In the genomic region with DNA sequence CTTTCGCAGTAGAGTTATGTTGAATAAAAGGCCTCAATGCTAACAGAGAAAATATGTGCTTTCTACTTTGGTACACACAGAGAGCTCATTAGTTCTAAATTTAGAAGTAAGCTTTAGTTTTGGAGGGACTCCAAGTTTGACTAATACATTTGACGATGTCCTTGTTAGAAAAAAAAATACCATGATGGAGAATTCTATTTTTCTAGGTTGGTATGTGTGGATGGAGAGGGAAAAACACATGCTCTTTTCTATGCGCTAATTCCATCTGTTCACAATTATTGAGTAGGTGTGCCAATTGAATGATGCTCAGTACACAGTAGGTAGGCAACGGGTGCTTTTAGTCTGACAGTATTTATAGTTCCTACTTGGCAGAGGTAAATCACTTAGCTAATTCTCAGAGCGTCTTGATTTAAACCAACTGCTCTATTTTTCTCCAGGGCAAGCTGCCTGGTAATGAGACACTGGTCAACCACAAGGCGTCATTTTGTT, we compare ENCODE assay signal across 8 cellular contexts.
DNase-seq lines count a peak whose midpoint lies in the region; ATAC-seq, FAIRE-seq and TF ChIP-seq lines count a peak whose summit lies in the region.

No MANE protein-coding gene starts in this region.

- CTCF ChIA-PET in HepG2 (lab: Yijun Ruan, JAX; ENCODE audit: low intra/inter-chr PET ratio, low total read pairs) = no interaction called here

- H3K4me1 ChIP-seq in right lobe of liver (no peaks in the 10 kb centered on the region), HepG2 (ENCODE audit: insufficient read depth, low read length) (no peaks in the 10 kb centered on the region)

- no peak for FAIRE-seq in HepG2 (lab: Jason Lieb, UNC)

- H3K4me3 ChIP-seq in right lobe of liver (no peak overlapping the region), HepG2 (replicated peaks in 1 of 3; ENCODE audit: insufficient read depth in 1 of 3, low read depth in 2 of 3, low read length in 3 of 3) (no peak overlapping the region)

- H3K9me3 ChIP-seq in right lobe of liver (no peaks in the 10 kb centered on the region), HepG2 (ENCODE audit: low read length) (no peaks in the 10 kb centered on the region)

- no peak overlapping the region for H2AFZ ChIP-seq in HepG2 (ENCODE audit: low read length)

- H3K4me2 ChIP-seq in HepG2 (ENCODE audit: low read depth, low read length) = no peak overlapping the region

- WGBS in right lobe of liver (ENCODE audit: insufficient coverage, low coverage, low lambda C conversion rate, missing lambda C conversion rate) = 55% methylated on average over 6 of the region's 6 CpGs
- WGBS in HepG2 (ENCODE audit: low lambda C conversion rate) = 28% methylated on average over 6 of the region's 6 CpGs

- no peaks in the 10 kb centered on the region for H4K20me1 ChIP-seq in HepG2 (ENCODE audit: insufficient read depth, low read length)

- TF ChIP-seq EP300 in HepG2 (IDR thresholded peaks at IDR 0.05; ENCODE audit: low read depth in 2 of 2, low read length in 2 of 2) = no peak
- no peak for TF ChIP-seq EP300 in HepG2 (CRISPR knock-in tag; IDR thresholded peaks at IDR 0.05; ENCODE audit: borderline replicate concordance)

- POLR2A ChIA-PET in HepG2 (lab: Yijun Ruan, JAX) = no interaction called here

- H3K27ac ChIP-seq in right lobe of liver = peak overlapping the region in 2 of 3 donors; percentile 5 to 33
- no peak overlapping the region for H3K27ac ChIP-seq in HepG2 (ENCODE audit: extremely low read length, insufficient read depth, low read length)

- DNase-seq in right lobe of liver (no peak), HepG2 (ENCODE audit: low spot score) (no peak), dedifferentiated amniotic fluid mesenchymal stem cell (ENCODE audit: extremely low spot score) (peak; percentile 88), medulla oblongata (ENCODE audit: extremely low spot score) (peak; percentile 20), NCI-H1048 (lab: John Stamatoyannopoulos, UW) (no peak), NCI-H146 (lab: John Stamatoyannopoulos, UW) (no peak), epidermal melanocyte (ENCODE audit: insufficient read length, low spot score) (no peak)

- BruUV-seq in HepG2 (replicated peaks; lab: Mats Ljungman, UMichigan) = no TSS peak

- TF ChIP-seq POLR2A in right lobe of liver (IDR thresholded peaks at IDR 0.05) = no peak
- TF ChIP-seq POLR2A in HepG2 (IDR thresholded peaks at IDR 0.05; ENCODE audit: insufficient read depth in 1 of 2, low read depth in 2 of 2, low read length in 2 of 2) = no peak

- H3K9ac ChIP-seq in HepG2 (ENCODE audit: insufficient read depth, low read depth, low read length) = no peak overlapping the region

- ATAC-seq in right lobe of liver = no peak
- no peak for ATAC-seq in HepG2
- ATAC-seq in HG03460 (IDR thresholded peaks at IDR 0.05; ENCODE audit: unreplicated experiment) = no peak

- TF ChIP-seq CTCF in right lobe of liver (IDR thresholded peaks at IDR 0.05) (no peak), HepG2 (CRISPR knock-in tag; IDR thresholded peaks at IDR 0.05) (no peak)

- H3K36me3 ChIP-seq in right lobe of liver (no peaks in the 10 kb centered on the region), HepG2 (replicated peaks in 1 of 2; ENCODE audit: control insufficient read depth in 1 of 2, insufficient read depth in 2 of 2, low read length in 2 of 2) (no peaks in the 10 kb centered on the region)

- intact Hi-C loops in right lobe of liver (cut with DNase I) (no loop called here), HepG2 (cut with micrococcal nuclease; ENCODE audit: unreplicated experiment) (no loop called here)

- no peak for TF ChIP-seq RAD21 in HepG2 (CRISPR knock-in tag; IDR thresholded peaks at IDR 0.05)

- in situ Hi-C loops in HepG2 (cut with HindIII; ENCODE audit: extremely low pct_ligation_motif_present, low pct_unique_long_range_greater_than_20kb) = no loop called here

- H3K79me2 ChIP-seq in HepG2 (ENCODE audit: insufficient read depth, low read length) = no peaks in the 10 kb centered on the region

- no peaks in the 10 kb centered on the region for H3K27me3 ChIP-seq in right lobe of liver
- 0 out of 5 replicates have a peak, but pooled peaks cover 0 to 3% of the 10 kb centered on the region in 2 experiments for H3K27me3 ChIP-seq in HepG2 (ENCODE audit: control insufficient read depth in 1 of 2, insufficient read depth in 2 of 2, low read length in 2 of 2)

TF ChIP-seq in HepG2, 621 proteins besides CTCF, POLR2A, EP300 and RAD21:
- TF ChIP-seq ZNF619 (CRISPR knock-in tag; IDR thresholded peaks at IDR 0.05) = no peak
- TF ChIP-seq ZNF75D (CRISPR knock-in tag; IDR thresholded peaks at IDR 0.05; ENCODE audit: borderline replicate concordance) = no peak
- no peak for TF ChIP-seq YY1 (IDR thresholded peaks at IDR 0.05; ENCODE audit: insufficient read depth, insufficient replicate concordance, low read depth, low read length)
- TF ChIP-seq ZSCAN9 (CRISPR knock-in tag; IDR thresholded peaks at IDR 0.05; ENCODE audit: borderline replicate concordance) = no peak
- TF ChIP-seq, protein P1, sequence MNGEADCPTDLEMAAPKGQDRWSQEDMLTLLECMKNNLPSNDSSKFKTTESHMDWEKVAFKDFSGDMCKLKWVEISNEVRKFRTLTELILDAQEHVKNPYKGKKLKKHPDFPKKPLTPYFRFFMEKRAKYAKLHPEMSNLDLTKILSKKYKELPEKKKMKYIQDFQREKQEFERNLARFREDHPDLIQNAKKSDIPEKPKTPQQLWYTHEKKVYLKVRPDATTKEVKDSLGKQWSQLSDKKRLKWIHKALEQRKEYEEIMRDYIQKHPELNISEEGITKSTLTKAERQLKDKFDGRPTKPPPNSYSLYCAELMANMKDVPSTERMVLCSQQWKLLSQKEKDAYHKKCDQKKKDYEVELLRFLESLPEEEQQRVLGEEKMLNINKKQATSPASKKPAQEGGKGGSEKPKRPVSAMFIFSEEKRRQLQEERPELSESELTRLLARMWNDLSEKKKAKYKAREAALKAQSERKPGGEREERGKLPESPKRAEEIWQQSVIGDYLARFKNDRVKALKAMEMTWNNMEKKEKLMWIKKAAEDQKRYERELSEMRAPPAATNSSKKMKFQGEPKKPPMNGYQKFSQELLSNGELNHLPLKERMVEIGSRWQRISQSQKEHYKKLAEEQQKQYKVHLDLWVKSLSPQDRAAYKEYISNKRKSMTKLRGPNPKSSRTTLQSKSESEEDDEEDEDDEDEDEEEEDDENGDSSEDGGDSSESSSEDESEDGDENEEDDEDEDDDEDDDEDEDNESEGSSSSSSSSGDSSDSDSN (CRISPR knock-in tag; IDR thresholded peaks at IDR 0.05) = no peak

Comparison
In these comparisons a context has a peak if more than half of its experiments do, and no peak if none do; other contexts are left out.
1. DNase-seq: peak in dedifferentiated amniotic fluid mesenchymal stem cell (single experiment) and medulla oblongata (single experiment); none in right lobe of liver (0 of 3), HepG2 (single experiment), NCI-H1048 (single experiment), NCI-H146 (single experiment) and epidermal melanocyte (single experiment).